In the genomic region with DNA sequence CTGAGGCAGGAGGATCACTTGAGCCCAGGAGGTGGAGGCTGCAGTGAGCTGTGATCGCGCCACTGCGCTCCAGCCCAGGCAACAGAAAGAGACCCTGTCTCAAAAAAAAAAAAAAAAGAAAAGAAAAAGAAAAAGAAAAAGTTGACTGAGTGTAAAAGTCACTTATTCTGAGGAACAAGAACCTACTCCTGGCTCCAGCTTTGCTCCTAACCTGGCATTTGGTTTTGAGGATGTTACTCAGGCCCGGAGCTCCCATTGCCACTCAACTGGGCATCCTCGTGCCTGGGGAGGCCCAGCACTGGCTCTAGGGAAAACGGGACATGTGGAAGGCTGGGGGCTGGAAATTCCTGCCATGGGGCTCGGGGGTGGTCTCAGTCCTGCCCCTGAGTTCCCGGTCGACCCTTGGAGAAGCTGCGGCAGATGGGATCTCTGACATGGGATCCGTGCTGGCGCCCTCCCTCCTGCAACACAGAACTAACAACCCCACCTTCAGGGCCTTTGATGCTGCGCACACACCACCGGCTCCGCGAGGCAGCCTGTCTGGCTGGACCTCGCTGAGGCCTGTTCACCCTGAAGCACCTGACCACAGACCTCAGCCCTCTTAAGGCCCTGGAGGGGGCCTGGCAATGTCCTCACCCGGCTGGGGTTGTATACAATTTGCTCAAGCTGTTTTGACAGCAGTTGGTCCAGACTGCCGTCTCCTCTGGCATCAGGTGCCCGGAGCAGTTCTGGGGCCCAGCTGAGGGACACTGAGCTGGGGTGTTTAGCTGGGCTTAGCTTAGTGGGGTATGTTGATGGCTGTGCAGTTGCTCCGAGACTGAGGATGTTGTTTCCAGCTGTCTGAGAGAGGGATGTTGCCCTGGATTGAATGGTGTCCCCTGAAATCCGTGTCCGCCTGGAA, we compare ENCODE assay signal across 18 cellular contexts. TPM values are rescaled to one million over a fixed set of nuclear protein-coding genes. Genes with fewer than 3 reads are reported as not detected.
A peak's percentile ranks its signal among the peaks of the same experiment; 100 is the strongest.
DNase-seq lines count a peak whose midpoint lies in the region; ATAC-seq and TF ChIP-seq lines count a peak whose summit lies in the region.
"Had no signal": no experiment of that assay in that cellular context is flagged by ENCODE, and none has a peak within 500 bp of the region (broad histone marks: within the 10 kb centered on the region; RNA-seq: fewer than 3 reads in every experiment).

No MANE protein-coding gene starts in this region.

- CTCF ChIA-PET in activated naive CD4-positive, alpha-beta T cell treated with anti-CD3 and anti-CD28 coated beads, Interleukin-2, amount 10 ng/mL, durations not matched to agents 7 days and 5 days (lab: Charles Lee), result interaction anchor here (4.7 to 8.0 kb wide), 2 partner anchors 12 to 16 kb away, joined by 20 to 58 read pairs; a partner anchor contains a TSS
- CTCF ChIA-PET in PC-9 (lab: Charles Lee), result no interaction called here

- H3K27me3 Mint-ChIP-seq in activated naive CD4-positive, alpha-beta T cell treated with anti-CD3 and anti-CD28 coated beads, Interleukin-2, amount 10 ng/mL, durations not matched to agents 7 days and 5 days, result peaks cover 21% of the 10 kb centered on the region

- no peaks in the 10 kb centered on the region for H3K36me3 Mint-ChIP-seq in activated naive CD4-positive, alpha-beta T cell treated with anti-CD3 and anti-CD28 coated beads, Interleukin-2, amount 10 ng/mL, durations not matched to agents 7 days and 5 days
- H3K36me3 Mint-ChIP-seq: brain had no signal

- H3K4me1 Mint-ChIP-seq in activated naive CD4-positive, alpha-beta T cell treated with anti-CD3 and anti-CD28 coated beads, Interleukin-2, amount 10 ng/mL, durations not matched to agents 7 days and 5 days, result peaks cover 66% of the 10 kb centered on the region

- H3K36me3 ChIP-seq in hepatocyte (replicated peaks; ENCODE audit: insufficient read depth, low read depth) (no peaks in the 10 kb centered on the region), PC-9 (ENCODE audit: low read depth) (no peaks in the 10 kb centered on the region)
- H3K36me3 ChIP-seq: esophagus squamous epithelium, heart right ventricle, SJSA1, tibial nerve had no signal

- BruUV-seq in PC-9 (replicated peaks; lab: Mats Ljungman, UMichigan), result no TSS peak

- H3K4me3 Mint-ChIP-seq in activated naive CD4-positive, alpha-beta T cell treated with anti-CD3 and anti-CD28 coated beads, Interleukin-2, amount 10 ng/mL, durations not matched to agents 7 days and 5 days, result no peak overlapping the region

- H3K79me2 ChIP-seq in hepatocyte (no peaks in the 10 kb centered on the region), PC-9 (ENCODE audit: low read depth) (no peaks in the 10 kb centered on the region)

- TF ChIP-seq CTCF in hepatocyte (IDR thresholded peaks at IDR 0.05; ENCODE audit: poor library complexity) (no peak), PC-9 (conservative IDR thresholded peaks at IDR 0.05) (no peak)

- WGBS in hepatocyte (ENCODE audit: low lambda C conversion rate, missing lambda C conversion rate), result 77% methylated on average over 23 of the region's 23 CpGs

- H3K9me3 ChIP-seq in hepatocyte (ENCODE audit: low read depth), result no peaks in the 10 kb centered on the region
- H3K9me3 ChIP-seq in PC-9 (ENCODE audit: insufficient read depth, low read depth), result no peaks in the 10 kb centered on the region
- H3K9me3 ChIP-seq: esophagus squamous epithelium, heart right ventricle, tibial nerve had no signal

- DNase-seq in activated naive CD4-positive, alpha-beta T cell treated with anti-CD3 and anti-CD28 coated beads, Interleukin-2, amount 10 ng/mL, durations not matched to agents 7 days and 5 days, result no peak
- no peak for DNase-seq in activated naive CD4-positive, alpha-beta T cell treated with anti-CD3 and anti-CD28 coated beads, Interleukin-2, amount 50 U/mL, for 16 hours
- peak; percentile 75 for DNase-seq in SK-N-DZ (ENCODE audit: low spot score)
- DNase-seq in hepatocyte (ENCODE audit: low spot score), result no peak
- peak; percentile 27 for DNase-seq in stimulated activated naive CD8-positive, alpha-beta T cell treated with anti-CD3 and anti-CD28 coated beads, Interleukin-15, Interleukin-2, amounts not matched to agents 100 U/mL and 50 U/mL, for 24 hours
- no peak for DNase-seq in dedifferentiated amniotic fluid mesenchymal stem cell (ENCODE audit: extremely low spot score)
- DNase-seq in PC-9, result no peak
- DNase-seq: dorsolateral prefrontal cortex; EL; esophagus squamous epithelium; NCI-H1930; stimulated activated CD4-positive, alpha-beta T cell treated with anti-CD3 and anti-CD28 coated beads, Interleukin-2, amount 100 ng/mL, for 24 hours had no signal

- no peak overlapping the region for H2AFZ ChIP-seq in hepatocyte
- no peak overlapping the region for H2AFZ ChIP-seq in PC-9

- H3K9me2 ChIP-seq in hepatocyte (replicated peaks; ENCODE audit: insufficient read depth), result no peaks in the 10 kb centered on the region
- no peaks in the 10 kb centered on the region for H3K9me2 ChIP-seq in PC-9 (ENCODE audit: insufficient read depth)

- H3K27ac Mint-ChIP-seq in activated naive CD4-positive, alpha-beta T cell treated with anti-CD3 and anti-CD28 coated beads, Interleukin-2, amount 10 ng/mL, durations not matched to agents 7 days and 5 days, result peak overlapping the region; percentile 69

- H3K9me3 Mint-ChIP-seq in activated naive CD4-positive, alpha-beta T cell treated with anti-CD3 and anti-CD28 coated beads, Interleukin-2, amount 10 ng/mL, durations not matched to agents 7 days and 5 days, result no peaks in the 10 kb centered on the region

- intact Hi-C loops in PC-9 (cut with micrococcal nuclease; ENCODE audit: unreplicated experiment), result no loop called here

- peak overlapping the region; percentile 35 for H3K4me2 ChIP-seq in hepatocyte
- no peak overlapping the region for H3K4me2 ChIP-seq in PC-9

- H3K27ac ChIP-seq in hepatocyte, result peak overlapping the region; percentile 57
- H3K27ac ChIP-seq in PC-9, result no peak overlapping the region
- H3K27ac ChIP-seq: dorsolateral prefrontal cortex, heart right ventricle, SJSA1, tibial nerve had no signal

- no peak overlapping the region for H3K4me3 ChIP-seq in hepatocyte
- H3K4me3 ChIP-seq in PC-9, result no peak overlapping the region
- H3K4me3 ChIP-seq: dorsolateral prefrontal cortex, esophagus squamous epithelium, heart right ventricle, SJSA1, tibial nerve had no signal

- ATAC-seq in stimulated activated naive CD8-positive, alpha-beta T cell treated with anti-CD3 and anti-CD28 coated beads, Interleukin-15, Interleukin-2, amounts not matched to agents 100 U/mL and 50 U/mL, for 24 hours, result no peak
- no peak for ATAC-seq in HG02840 (IDR thresholded peaks at IDR 0.05; ENCODE audit: low FRiP score, unreplicated experiment)

- no peaks in the 10 kb centered on the region for H3F3A ChIP-seq in PC-9 (ENCODE audit: insufficient read depth, low read depth)

- H3K27me3 ChIP-seq in hepatocyte (no peaks in the 10 kb centered on the region), PC-9 (ENCODE audit: insufficient read depth, low read depth) (peaks cover 6% of the 10 kb centered on the region; the same call in 1 of the 2 replicates)

- POLR2A ChIA-PET in PC-9 (lab: Charles Lee; ENCODE audit: unreplicated experiment), result no interaction called here

- peaks cover 36% of the 10 kb centered on the region for H3K4me1 ChIP-seq in hepatocyte (ENCODE audit: insufficient read depth)
- no peaks in the 10 kb centered on the region for H3K4me1 ChIP-seq in PC-9 (replicated peaks; ENCODE audit: insufficient read depth)

- no peaks in the 10 kb centered on the region for H4K20me1 ChIP-seq in hepatocyte (ENCODE audit: insufficient read depth, poor library complexity, severe bottlenecking)
- H4K20me1 ChIP-seq in PC-9 (ENCODE audit: insufficient read depth), result no peaks in the 10 kb centered on the region

RNA-seq across cellular contexts. Expression of a gene that starts 12.3 kb away (rescaled TPM):
- polyA plus RNA-seq in SK-N-DZ (2014; cell fraction: cytosol; rRNA removed), result 3.3 and 3.8 TPM in 2 replicates
- polyA plus RNA-seq in SK-N-DZ (2014; cell fraction: nucleus; rRNA removed), result 0.87 and 1.7 TPM in 2 replicates
- total RNA-seq in hepatocyte, result 0.64 and 1.8 TPM in 2 replicates
- polyA plus RNA-seq in hepatocyte, result 7.0 and 7.8 TPM in 2 replicates
- 0.48 and 0.68 TPM in 2 replicates for total RNA-seq in PC-9 (2021)
- total RNA-seq: M059J, SJSA1 had no signal

RNA-seq across cellular contexts. Expression of a gene that starts 28.5 kb away (rescaled TPM):
- 2.1 and 3.1 TPM in 2 replicates for polyA plus RNA-seq in SK-N-DZ (2014; cell fraction: cytosol; rRNA removed)
- polyA plus RNA-seq in SK-N-DZ (2014; cell fraction: nucleus; rRNA removed), result 0.11 and 2.3 TPM in 2 replicates
- total RNA-seq in hepatocyte (9.3 and 9.7 TPM in 2 replicates), PC-9 (2021) (3.6 and 6.3 TPM in 2 replicates)
- 9.9 and 15.0 TPM in 2 replicates for polyA plus RNA-seq in hepatocyte

RNA-seq across cellular contexts. Expression of a gene that starts 31.6 kb away (rescaled TPM):
- polyA plus RNA-seq in SK-N-DZ (2014; cell fraction: cytosol; rRNA removed), result 25.1 and 31.2 TPM in 2 replicates
- 49.5 and 120 TPM in 2 replicates for polyA plus RNA-seq in SK-N-DZ (2014; cell fraction: nucleus; rRNA removed)
- total RNA-seq in hepatocyte (55.7 and 72.5 TPM in 2 replicates), PC-9 (2021) (151 and 181 TPM in 2 replicates)
- polyA plus RNA-seq in hepatocyte, result 152 and 193 TPM in 2 replicates

RNA-seq across cellular contexts. Expression of a gene that starts 54.0 kb away (rescaled TPM):
- polyA plus RNA-seq in SK-N-DZ (2014; cell fraction: cytosol; rRNA removed), result 3.5 and 5.1 TPM in 2 replicates
- 1.1 and 1.4 TPM in 2 replicates for polyA plus RNA-seq in SK-N-DZ (2014; cell fraction: nucleus; rRNA removed)
- total RNA-seq in hepatocyte (not detected in 2 replicates), PC-9 (2021) (0.24 and 0.28 TPM in 2 replicates)
- polyA plus RNA-seq in hepatocyte, result not detected in 2 replicates
- total RNA-seq: dorsolateral prefrontal cortex, esophagus squamous epithelium, heart right ventricle, tibial nerve had no signal
- polyA plus RNA-seq: heart right ventricle had no signal

Comparison
In these comparisons a context has a peak if more than half of its experiments do, and no peak if none do; other contexts are left out.
1. DNase-seq: peak in SK-N-DZ (single experiment) and stimulated activated naive CD8-positive, alpha-beta T cell treated with anti-CD3 and anti-CD28 coated beads, Interleukin-15, Interleukin-2, amounts not matched to agents 100 U/mL and 50 U/mL, for 24 hours (single experiment); none in activated naive CD4-positive, alpha-beta T cell treated with anti-CD3 and anti-CD28 coated beads, Interleukin-2, amount 10 ng/mL, durations not matched to agents 7 days and 5 days (single experiment), activated naive CD4-positive, alpha-beta T cell treated with anti-CD3 and anti-CD28 coated beads, Interleukin-2, amount 50 U/mL, for 16 hours (single experiment), hepatocyte (single experiment), dedifferentiated amniotic fluid mesenchymal stem cell (single experiment) and PC-9 (0 of 2).